12 cellular contexts compared by ENCODE assay signal in the genomic region with DNA sequence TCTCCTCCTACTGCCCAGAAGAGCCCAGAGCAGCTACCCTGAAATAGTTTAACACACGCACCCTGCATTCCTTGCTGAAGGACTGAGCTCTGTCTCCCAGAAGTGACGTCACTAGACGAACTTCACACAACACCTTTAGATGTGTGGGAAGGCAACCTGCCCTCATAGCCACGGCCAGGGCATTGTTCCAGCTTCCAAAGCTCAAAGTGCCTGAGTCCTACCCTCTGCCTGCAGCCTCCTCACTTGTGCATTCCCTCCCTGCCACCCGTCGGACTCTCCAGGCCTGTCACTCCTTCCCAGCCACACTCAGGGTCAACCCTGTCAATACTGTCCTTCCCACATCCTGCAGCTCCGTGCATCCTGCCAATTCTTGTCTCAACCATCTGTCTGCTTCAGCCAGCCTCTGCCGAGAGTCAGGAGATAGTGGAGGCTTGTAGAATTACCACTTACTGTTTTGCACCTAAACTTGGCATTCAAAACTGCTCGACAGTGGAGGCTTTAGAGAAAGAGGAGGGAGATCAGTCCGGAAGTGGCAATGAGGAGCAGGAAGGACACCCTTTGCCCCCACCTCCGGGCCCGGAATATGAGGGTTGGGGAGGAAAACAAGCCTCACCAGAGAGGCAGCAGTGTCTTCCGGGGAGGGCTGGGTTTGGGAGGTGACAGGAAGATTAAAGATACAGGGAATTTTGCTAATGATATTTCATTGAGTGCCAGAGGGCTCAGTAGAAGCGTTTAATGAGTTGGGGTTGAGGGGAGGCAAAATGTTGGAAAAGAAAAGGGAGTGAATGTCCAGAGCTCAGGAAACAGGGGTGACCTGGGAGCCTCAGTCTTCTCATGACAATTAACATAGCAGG.
DNase-seq lines count a peak whose midpoint lies in the region; ATAC-seq, FAIRE-seq and TF ChIP-seq lines count a peak whose summit lies in the region.
"Had no signal": no experiment of that assay in that cellular context is flagged by ENCODE, and none has a peak within 500 bp of the region (broad histone marks: within the 10 kb centered on the region; RNA-seq: fewer than 3 reads in every experiment).

No MANE protein-coding gene starts in this region.

- POLR2A ChIA-PET in PC-3 (lab: Charles Lee; ENCODE audit: unreplicated experiment) (no interaction called here), H1 (lab: Charles Lee; ENCODE audit: partially characterized antibody) (interaction anchor here (1.1 kb wide), 1 partner anchor 13 kb away, joined by 3 read pairs; no protein-coding TSS in a partner anchor)

- H4K91ac ChIP-seq in H1 (replicated peaks; ENCODE audit: insufficient read length, low read length) (no peak overlapping the region), neuronal stem cell (ENCODE audit: low read depth, low read length, poor library complexity) (no peak overlapping the region)

- H3K18ac ChIP-seq in H1 (ENCODE audit: extremely low read depth, low read length): no peak overlapping the region
- no peak overlapping the region for H3K18ac ChIP-seq in neuronal stem cell (ENCODE audit: low read length)

- in situ Hi-C loops in brain microvascular endothelial cell (cut with HindIII; ENCODE audit: low pct_ligation_motif_present, low sequenced_read_pairs): no loop called here

- no peak for TF ChIP-seq RAD21 in H1 (IDR thresholded peaks at IDR 0.05 in 1 of 2, conservative IDR thresholded peaks at IDR 0.05 in 1 of 2; ENCODE audit: low read depth in 2 of 2, low read length in 2 of 2)

- H2BK5ac ChIP-seq in H1 (ENCODE audit: low read depth, low read length) (no peak overlapping the region), neuronal stem cell (ENCODE audit: low read length) (no peak overlapping the region)

- peaks cover 8% of the 10 kb centered on the region; the same call in 1 of the 2 replicates for H3K23me2 ChIP-seq in H1 (ENCODE audit: low read depth, low read length)

- no peak for TF ChIP-seq CTCF in PC-3 (conservative IDR thresholded peaks at IDR 0.05; ENCODE audit: low read depth, low read length)
- TF ChIP-seq CTCF in H1 (IDR thresholded peaks at IDR 0.05; ENCODE audit: control extremely low read depth in 1 of 3, insufficient read depth in 1 of 3, low read depth in 1 of 3, low read length in 3 of 3): no peak
- TF ChIP-seq CTCF in brain microvascular endothelial cell (IDR thresholded peaks at IDR 0.05; ENCODE audit: low read depth, low read length, missing control alignments): no peak

- H3K9ac ChIP-seq in PC-3 (ENCODE audit: low read length): no peak overlapping the region
- H3K9ac ChIP-seq in H1 (replicated peaks in 1 of 4; ENCODE audit: extremely low read depth in 1 of 4, low read depth in 3 of 4, low read length in 3 of 4): no peak overlapping the region
- no peak overlapping the region for H3K9ac ChIP-seq in neuronal stem cell (ENCODE audit: low read depth, low read length, poor library complexity)

- H3K14ac ChIP-seq in H1 (ENCODE audit: insufficient read length) (no peak overlapping the region), neuronal stem cell (ENCODE audit: low read length) (no peak overlapping the region)

- H4K5ac ChIP-seq in H1 (ENCODE audit: insufficient read length, low read depth, low read length): no peak overlapping the region

- H3K4ac ChIP-seq in H1 (replicated peaks; ENCODE audit: insufficient read length, low read depth, low read length): no peak overlapping the region
- no peak overlapping the region for H3K4ac ChIP-seq in neuronal stem cell (ENCODE audit: low read length)

- TF ChIP-seq POLR2A in H1 (IDR thresholded peaks at IDR 0.05; ENCODE audit: control extremely low read depth in 1 of 2, low read depth in 2 of 2, low read length in 2 of 2): no peak

- no peaks in the 10 kb centered on the region for H3K79me1 ChIP-seq in H1 (ENCODE audit: low read depth, low read length)
- H3K79me1 ChIP-seq in neuronal stem cell (ENCODE audit: low read depth, low read length): no peaks in the 10 kb centered on the region

- no peaks in the 10 kb centered on the region for H3K79me2 ChIP-seq in PC-3 (ENCODE audit: low read length)
- H3K79me2 ChIP-seq in H1 (ENCODE audit: control insufficient read depth in 1 of 2, insufficient read depth in 2 of 2, low read length in 2 of 2): no peaks in the 10 kb centered on the region

- no peaks in the 10 kb centered on the region for H3K9me2 ChIP-seq in PC-3 (replicated peaks; ENCODE audit: low read length)

- H4K20me1 ChIP-seq in PC-3 (ENCODE audit: low read length) (no peaks in the 10 kb centered on the region), H1 (replicated peaks in 1 of 2; ENCODE audit: control insufficient read depth in 1 of 2, insufficient read depth in 2 of 2, low read length in 2 of 2) (peaks cover 0 to 1% of the 10 kb centered on the region in 2 experiments)

- no TSS peak for BruUV-seq in PC-3 (replicated peaks; lab: Mats Ljungman, UMichigan)

- H3K36me3 ChIP-seq in PC-3 (ENCODE audit: low read depth, low read length): no peaks in the 10 kb centered on the region
- peaks cover 0 to under 1% (median under 1%) of the 10 kb centered on the region in 4 experiments; a peak in 1 of 8 replicates for H3K36me3 ChIP-seq in H1 (ENCODE audit: control insufficient read depth in 2 of 4, insufficient read depth in 4 of 4, low read length in 3 of 4)
- no peaks in the 10 kb centered on the region for H3K36me3 ChIP-seq in neuronal stem cell (replicated peaks in 1 of 2; ENCODE audit: control insufficient read depth in 2 of 2, insufficient read depth in 2 of 2, low read length in 2 of 2)
- H3K36me3 ChIP-seq in brain microvascular endothelial cell (replicated peaks): no peaks in the 10 kb centered on the region

- no peak overlapping the region for H2BK120ac ChIP-seq in H1 (replicated peaks; ENCODE audit: low read depth, low read length)
- H2BK120ac ChIP-seq in neuronal stem cell (ENCODE audit: low read depth, low read length): peak overlapping the region; percentile 16

- H2BK15ac ChIP-seq in H1 (ENCODE audit: low read length) (no peak overlapping the region), neuronal stem cell (ENCODE audit: low read length) (no peak overlapping the region)

- no peak overlapping the region for H2BK12ac ChIP-seq in H1 (ENCODE audit: low read depth, low read length)
- H2BK12ac ChIP-seq in neuronal stem cell (ENCODE audit: low read length): peak overlapping the region; percentile 30

- intact Hi-C loops in PC-3 (cut with micrococcal nuclease): no loop called here

- 0 out of 2 replicates have a peak overlapping the region, but pooled peaks have one; percentile 61 for H2BK20ac ChIP-seq in H1 (ENCODE audit: low read length)

- CTCF ChIA-PET in PC-3 (lab: Charles Lee): no interaction called here
- CTCF ChIA-PET in H1 (lab: Charles Lee; ENCODE audit: partially characterized antibody): interaction anchor here (0.7 to 1.0 kb wide), 2 partner anchors 66 to 895 kb away, joined by 3 read pairs; no protein-coding TSS in a partner anchor

- no peak for FAIRE-seq in H1 (lab: Jason Lieb, UNC)

- 91% methylated on average over 14 of the region's 14 CpGs; no CpG with 5 or more reads in 1 of the 2 experiments for WGBS in H1 (ENCODE audit: extremely low coverage in 1 of 2, insufficient coverage in 1 of 2, insufficient read length in 1 of 2, insufficient replicate concordance in 2 of 2, low coverage in 1 of 2, low lambda C conversion rate in 2 of 2, missing lambda C conversion rate in 1 of 2), 2 experiments
- WGBS in neuronal stem cell (ENCODE audit: extremely low coverage in 2 of 2, insufficient read length in 2 of 2, insufficient replicate concordance in 1 of 2), 2 donors: no CpG with 5 or more reads among the region's 14 CpGs

- H2AK5ac ChIP-seq in H1 (ENCODE audit: low read depth, low read length) (no peak overlapping the region), neuronal stem cell (ENCODE audit: low read depth, low read length) (no peak overlapping the region)

- ATAC-seq in PC-3: peak; percentile 53

- H2AFZ ChIP-seq in PC-3 (ENCODE audit: low read length) (peak overlapping the region; percentile 43; the same call in 1 of the 2 replicates), H1 (ENCODE audit: low read length) (no peak overlapping the region), neuronal stem cell (ENCODE audit: low read length) (no peak overlapping the region)

- no peaks in the 10 kb centered on the region for H3K27me3 ChIP-seq in PC-3 (ENCODE audit: low read length)
- no peaks in the 10 kb centered on the region for H3K27me3 ChIP-seq in H1 (replicated peaks in 1 of 4; ENCODE audit: control insufficient read depth in 3 of 4, extremely low read depth in 1 of 4, insufficient read depth in 3 of 4, low read length in 3 of 4)
- H3K27me3 ChIP-seq in neuronal stem cell (ENCODE audit: control insufficient read depth in 3 of 3, insufficient read depth in 3 of 3, low read depth in 1 of 3, low read length in 3 of 3): no peaks in the 10 kb centered on the region
- no peaks in the 10 kb centered on the region for H3K27me3 ChIP-seq in brain microvascular endothelial cell (replicated peaks)
- H3K27me3 ChIP-seq: testis had no signal

- no peaks in the 10 kb centered on the region for H3K9me3 ChIP-seq in PC-3 (ENCODE audit: low read length)
- no peaks in the 10 kb centered on the region for H3K9me3 ChIP-seq in H1 (ENCODE audit: insufficient read depth in 2 of 2, low read depth in 1 of 2, low read length in 1 of 2)
- H3K9me3 ChIP-seq in neuronal stem cell (replicated peaks in 1 of 2; ENCODE audit: control insufficient read depth in 2 of 2, insufficient read depth in 1 of 2, low read depth in 1 of 2, low read length in 2 of 2): peaks cover 5 to 7% of the 10 kb centered on the region in 2 donors
- H3K9me3 ChIP-seq: testis had no signal

- TF ChIP-seq EP300 in H1 (IDR thresholded peaks at IDR 0.05; ENCODE audit: borderline replicate concordance in 1 of 2, low read depth in 2 of 2, low read length in 2 of 2): no peak

- H3K4me2 ChIP-seq in PC-3 (ENCODE audit: low read length): no peak overlapping the region
- H3K4me2 ChIP-seq in H1 (ENCODE audit: insufficient read depth in 1 of 2, low read depth in 2 of 2, low read length in 2 of 2): no peak overlapping the region
- H3K4me2 ChIP-seq in neuronal stem cell (ENCODE audit: insufficient read depth, low read length, poor library complexity, severe bottlenecking): no peak overlapping the region

- H3K23ac ChIP-seq in H1 (ENCODE audit: insufficient read length): no peak overlapping the region
- H3K23ac ChIP-seq in neuronal stem cell (ENCODE audit: low read depth, low read length, poor library complexity): peak overlapping the region; percentile 92

- H3K4me1 ChIP-seq in PC-3 (ENCODE audit: insufficient read depth, low read length) (no peaks in the 10 kb centered on the region), H1 (replicated peaks in 1 of 4; ENCODE audit: control insufficient read depth in 3 of 4, insufficient read depth in 4 of 4, low read length in 3 of 4) (no peaks in the 10 kb centered on the region), neuronal stem cell (ENCODE audit: control insufficient read depth in 2 of 2, insufficient read depth in 1 of 2, low read depth in 1 of 2, low read length in 2 of 2) (peaks cover 0 to 4% of the 10 kb centered on the region in 2 donors)
- H3K4me1 ChIP-seq: testis had no signal

- H3F3A ChIP-seq in PC-3 (ENCODE audit: low read length, unreplicated experiment): no peaks in the 10 kb centered on the region

- H3K4me3 ChIP-seq in PC-3 (ENCODE audit: low read length) (no peak overlapping the region), H1 (ENCODE audit: extremely low read depth in 1 of 4, insufficient read depth in 2 of 4, low read depth in 3 of 4, low read length in 4 of 4) (no peak overlapping the region), neuronal stem cell (ENCODE audit: low read length in 2 of 2) (peak overlapping the region in 1 of 2 donors; percentile 19), brain microvascular endothelial cell (ENCODE audit: low read depth, low read length) (no peak overlapping the region)
- H3K4me3 ChIP-seq: testis had no signal

- DNase-seq in DMS 273 treated with DMSO at 0.1 percent for 48 hours (lab: John Stamatoyannopoulos, UW): peak; percentile 25
- DNase-seq in PC-3: peak; percentile 10
- DNase-seq in H1 (ENCODE audit: low read depth in 1 of 2, low spot score in 2 of 2): no peak
- DNase-seq in neuronal stem cell (ENCODE audit: low spot score): no peak
- DNase-seq in GF-D8 (lab: John Stamatoyannopoulos, UW): no peak
- no peak for DNase-seq in brain microvascular endothelial cell
- no peak for DNase-seq in NCI-H2107 (lab: John Stamatoyannopoulos, UW)
- DNase-seq: COR-L47, hippocampal formation, Kasumi-1, mesendoderm, testis had no signal

- no peak overlapping the region for H3K56ac ChIP-seq in H1 (replicated peaks; ENCODE audit: insufficient read length, low read depth, low read length)

- H4K8ac ChIP-seq in H1 (ENCODE audit: extremely low read depth, insufficient read depth, low read length): no peak overlapping the region
- no peak overlapping the region for H4K8ac ChIP-seq in neuronal stem cell (ENCODE audit: low read depth, low read length)

- H3K27ac ChIP-seq in PC-3 (ENCODE audit: low read length) (no peak overlapping the region), H1 (ENCODE audit: low read depth, low read length) (no peak overlapping the region), neuronal stem cell (replicated peaks; ENCODE audit: low read length) (no peak overlapping the region), brain microvascular endothelial cell (no peak overlapping the region)
- H3K27ac ChIP-seq: testis had no signal

Comparison
In these comparisons a context has a peak if more than half of its experiments do, and no peak if none do; other contexts are left out.
1. DNase-seq: peak in DMS 273 treated with DMSO at 0.1 percent for 48 hours (single experiment) and PC-3 (single experiment); none in H1 (0 of 2), neuronal stem cell (single experiment), GF-D8 (single experiment), brain microvascular endothelial cell (single experiment) and NCI-H2107 (single experiment).